ENCODE assay signal across 15 cellular contexts in genomic region chr11:123742778-123743177, GRCh38. TPM values are rescaled to one million over a fixed set of nuclear protein-coding genes. Genes with fewer than 3 reads are reported as not detected.
DNase-seq lines count a peak whose midpoint lies in the region; ATAC-seq, FAIRE-seq and TF ChIP-seq lines count a peak whose summit lies in the region.
"Had no signal": no experiment of that assay in that cellular context is flagged by ENCODE, and none has a peak within 500 bp of the region (broad histone marks: within the 10 kb centered on the region; RNA-seq: fewer than 3 reads in every experiment).

No MANE protein-coding gene starts in this region.

- H3K27me3 Mint-ChIP-seq in CD8-positive, alpha-beta memory T cell, result peaks cover 4 to 5% of the 10 kb centered on the region in 2 donors
- peaks cover 2% of the 10 kb centered on the region for H3K27me3 Mint-ChIP-seq in nephron progenitor cell (ENCODE audit: low read depth, poor library complexity)

- H4K20me1 ChIP-seq in Loucy (ENCODE audit: insufficient read depth, low read length, poor library complexity, severe bottlenecking), result peaks cover 10% of the 10 kb centered on the region

- H3K79me2 ChIP-seq in Loucy (ENCODE audit: insufficient read depth, low read length), result peaks cover 35% of the 10 kb centered on the region

- no peak overlapping the region for H3K9ac ChIP-seq in Loucy (ENCODE audit: low read depth, low read length, poor library complexity, severe bottlenecking)
- no peak overlapping the region for H3K9ac ChIP-seq in endocrine pancreas (ENCODE audit: control insufficient read depth, insufficient read depth, low read length)

- peak overlapping the region in 1 of 8 donors; percentile 97 for H3K27ac Mint-ChIP-seq in CD8-positive, alpha-beta memory T cell
- H3K27ac Mint-ChIP-seq in nephron progenitor cell, result no peak overlapping the region

- no peaks in the 10 kb centered on the region for H3K27me3 ChIP-seq in CD8-positive, alpha-beta memory T cell (ENCODE audit: insufficient read depth, low read length, poor library complexity, severe bottlenecking)
- H3K27me3 ChIP-seq in Loucy (ENCODE audit: insufficient read depth, low read length, poor library complexity, severe bottlenecking) (peaks cover 7% of the 10 kb centered on the region), endocrine pancreas (ENCODE audit: control insufficient read depth, insufficient read depth, low read length) (no peaks in the 10 kb centered on the region)
- H3K27me3 ChIP-seq: suprapubic skin had no signal

- no peaks in the 10 kb centered on the region for H3K36me3 ChIP-seq in CD8-positive, alpha-beta memory T cell (ENCODE audit: insufficient read depth, low read length)
- H3K36me3 ChIP-seq in Loucy (ENCODE audit: insufficient read depth, low read length) (peaks cover 3% of the 10 kb centered on the region; the same call in 1 of the 2 replicates), endocrine pancreas (ENCODE audit: control insufficient read depth, insufficient read depth, low read length) (no peaks in the 10 kb centered on the region)
- H3K36me3 ChIP-seq: suprapubic skin had no signal

- no peaks in the 10 kb centered on the region for H3F3A ChIP-seq in Loucy (ENCODE audit: low read depth)

- POLR2A ChIA-PET in CD8-positive, alpha-beta memory T cell (lab: Charles Lee), result no interaction called here

- H3K4me1 Mint-ChIP-seq in CD8-positive, alpha-beta memory T cell, result peaks cover 35 to 46% (median 40%) of the 10 kb centered on the region in 3 donors
- H3K4me1 Mint-ChIP-seq in nephron progenitor cell, result peaks cover 30% of the 10 kb centered on the region

- no peaks in the 10 kb centered on the region for H3K9me2 ChIP-seq in Loucy (replicated peaks; ENCODE audit: low read depth, low read length)

- H3K4me3 ChIP-seq in CD8-positive, alpha-beta memory T cell (ENCODE audit: low read length), result no peak overlapping the region
- H3K4me3 ChIP-seq in Loucy (ENCODE audit: low read length, poor library complexity, severe bottlenecking), result peak overlapping the region; percentile 81
- peak overlapping the region; percentile 96 for H3K4me3 ChIP-seq in endocrine pancreas (ENCODE audit: control insufficient read depth, insufficient read depth, low read length)

- peaks cover under 1 to 24% (median 2%) of the 10 kb centered on the region in 3 donors for H3K36me3 Mint-ChIP-seq in CD8-positive, alpha-beta memory T cell
- H3K36me3 Mint-ChIP-seq in nephron progenitor cell (ENCODE audit: low read depth), result peaks cover 17% of the 10 kb centered on the region

- CTCF ChIA-PET in CD8-positive, alpha-beta memory T cell (lab: Charles Lee), result no interaction called here

- peaks cover 21% of the 10 kb centered on the region for H3K4me1 ChIP-seq in CD8-positive, alpha-beta memory T cell (ENCODE audit: insufficient read depth, low read length)
- peaks cover 32% of the 10 kb centered on the region for H3K4me1 ChIP-seq in Loucy (ENCODE audit: insufficient read depth, low read length, poor library complexity, severe bottlenecking)
- H3K4me1 ChIP-seq in endocrine pancreas (ENCODE audit: control insufficient read depth, insufficient read depth, low read length), result no peaks in the 10 kb centered on the region

- 0 out of 2 replicates have a peak overlapping the region, but pooled peaks have one; percentile 95 for H2AFZ ChIP-seq in Loucy (ENCODE audit: low read length)

- TF ChIP-seq POLR2A in H54 (IDR thresholded peaks at IDR 0.05; ENCODE audit: low read depth, low read length), result no peak

- no peak for TF ChIP-seq CTCF in Loucy (conservative IDR thresholded peaks at IDR 0.05; ENCODE audit: low read length)
- no peak for TF ChIP-seq CTCF in nephron progenitor cell (IDR thresholded peaks at IDR 0.05)

- H3K27ac ChIP-seq in CD8-positive, alpha-beta memory T cell (ENCODE audit: low read depth, low read length), result no peak overlapping the region
- H3K27ac ChIP-seq: suprapubic skin had no signal

- no peak for DNase-seq in CD8-positive, alpha-beta memory T cell
- DNase-seq in nephron progenitor cell, result no peak
- no peak for DNase-seq in H54 (ENCODE audit: insufficient read length, low spot score)
- DNase-seq in NOMO-1 treated with DMSO at 0.1 percent for 48 hours (lab: John Stamatoyannopoulos, UW; ENCODE audit: unreplicated experiment), result no peak
- DNase-seq in germinal center (ENCODE audit: low spot score), result no peak
- DNase-seq: activated naive CD4-positive, alpha-beta T cell treated with anti-CD3 and anti-CD28 coated beads, Interleukin-2, amount 50 U/mL, for 16 hours; COR-L47 had no signal

- H3K4me2 ChIP-seq in Loucy (ENCODE audit: low read depth, low read length, poor library complexity, severe bottlenecking), result peak overlapping the region; percentile 80

- no peaks in the 10 kb centered on the region for H3K9me3 Mint-ChIP-seq in CD8-positive, alpha-beta memory T cell
- peaks cover 14% of the 10 kb centered on the region for H3K9me3 Mint-ChIP-seq in nephron progenitor cell
- H3K9me3 Mint-ChIP-seq: dendritic cell treated with granulocyte-macrophage colony-stimulating factor and Interleukin-4, amounts not matched to agents 40 ng/mL and 50 ng/mL, for 4 days had no signal

- ATAC-seq in GM19452 (IDR thresholded peaks at IDR 0.05; ENCODE audit: unreplicated experiment), result no peak
- ATAC-seq: Panc1 had no signal

- no peaks in the 10 kb centered on the region for H3K9me3 ChIP-seq in CD8-positive, alpha-beta memory T cell (ENCODE audit: low read length)
- H3K9me3 ChIP-seq in Loucy (ENCODE audit: insufficient read depth, low read depth, low read length), result no peaks in the 10 kb centered on the region
- no peaks in the 10 kb centered on the region for H3K9me3 ChIP-seq in endocrine pancreas (ENCODE audit: control insufficient read depth, low read length)
- H3K9me3 ChIP-seq: suprapubic skin had no signal

- peak overlapping the region in 4 of 7 donors; percentile 8 to 98 (median 53) for H3K4me3 Mint-ChIP-seq in CD8-positive, alpha-beta memory T cell
- H3K4me3 Mint-ChIP-seq in nephron progenitor cell, result peak overlapping the region; percentile 86

- FAIRE-seq in H54 (lab: Jason Lieb, UNC), result no peak
- FAIRE-seq: frontal cortex had no signal

RNA-seq across cellular contexts. Expression of gene ZNF202, which starts 1.3 kb away (rescaled TPM):
- 10 to 100 TPM; 16.6 to 18.4 TPM for total RNA-seq in CD8-positive, alpha-beta memory T cell
- polyA plus RNA-seq in CD8-positive, alpha-beta memory T cell, result 9.7 TPM

RNA-seq across cellular contexts. Expression of gene OR6X1, which starts 11.5 kb away (rescaled TPM):
- not detected for total RNA-seq in CD8-positive, alpha-beta memory T cell
- not detected for polyA plus RNA-seq in CD8-positive, alpha-beta memory T cell
- total RNA-seq: frontal cortex, lung microvascular endothelial cell, suprapubic skin had no signal
